Comparison of ENCODE assay signal across 8 cellular contexts in the genomic region with DNA sequence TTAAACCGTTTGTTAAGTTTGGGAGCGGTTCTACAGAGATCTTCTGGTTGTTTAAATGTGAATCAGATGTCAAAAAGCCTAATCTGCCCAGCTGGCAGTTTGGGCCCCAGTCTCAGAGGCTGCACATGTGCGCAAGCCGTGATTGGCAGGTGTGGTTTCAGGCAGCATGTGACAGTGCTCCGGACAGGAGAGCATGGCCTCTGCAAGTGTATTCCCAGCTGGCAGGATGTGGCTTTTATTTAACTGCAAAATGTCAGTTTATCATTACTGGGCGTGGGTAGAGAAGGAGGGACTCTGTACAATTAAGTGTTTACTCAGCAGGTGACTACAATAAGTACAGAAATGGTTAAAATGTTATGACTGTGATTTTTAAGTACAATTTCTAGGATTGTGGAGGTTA.
DNase-seq lines count a peak whose midpoint lies in the region; ATAC-seq lines count a peak whose summit lies in the region.

No MANE protein-coding gene starts in this region.

- H3K36me3 ChIP-seq in SJCRH30, result no peaks in the 10 kb centered on the region

- intact Hi-C loops in left ventricle myocardium superior (cut with micrococcal nuclease), result no loop called here

- H3K9me3 ChIP-seq in SJCRH30 (replicated peaks), result no peaks in the 10 kb centered on the region

- DNase-seq in ELR (ENCODE audit: low read depth) (peak; percentile 6), SJCRH30 (peak; percentile 74 to 78), left ventricle myocardium superior (peak; percentile 36), HuH-7 (ENCODE audit: low spot score) (no peak), COLO829 (ENCODE audit: low spot score) (no peak), occipital lobe (lab: John Stamatoyannopoulos, UW) (no peak)

- H3K27ac ChIP-seq in SJCRH30, result peak overlapping the region; percentile 58

- H3K27me3 ChIP-seq in SJCRH30, result no peaks in the 10 kb centered on the region

- ATAC-seq in GM19463 (IDR thresholded peaks at IDR 0.05; ENCODE audit: unreplicated experiment) (peak; percentile 68), HG03469 (IDR thresholded peaks at IDR 0.05; ENCODE audit: unreplicated experiment) (peak; percentile 45), left ventricle myocardium superior (peak; percentile 48)

- H3K4me1 ChIP-seq in SJCRH30, result peaks cover 23% of the 10 kb centered on the region

- peak overlapping the region; percentile 43 for H3K4me3 ChIP-seq in SJCRH30

Comparison
In these comparisons a context has a peak if more than half of its experiments do, and no peak if none do; other contexts are left out.
1. DNase-seq: peak in ELR (single experiment), SJCRH30 (2 of 2) and left ventricle myocardium superior (single experiment); none in HuH-7 (single experiment), COLO829 (single experiment) and occipital lobe (single experiment).
2. Peak in every context shown above with its lines, with median percentiles within 50 percentile points of each other: ATAC-seq.